8 cellular contexts compared by ENCODE assay signal in the genomic region with DNA sequence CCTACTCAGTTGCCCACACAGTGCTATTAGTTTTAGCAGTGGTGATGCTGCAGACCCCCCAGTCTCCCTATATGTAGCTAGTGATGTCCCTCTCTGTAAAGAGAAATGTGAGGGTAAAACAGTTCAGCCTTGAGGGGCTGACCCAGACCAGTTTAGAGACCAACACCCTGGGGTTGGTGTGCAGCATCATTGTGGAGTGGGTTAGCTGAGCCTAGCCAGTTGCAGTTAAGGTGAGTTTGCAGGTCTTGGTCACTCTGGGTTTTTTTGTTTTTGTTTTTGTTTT.
DNase-seq lines count a peak whose midpoint lies in the region; ATAC-seq and TF ChIP-seq lines count a peak whose summit lies in the region.

No MANE protein-coding gene starts in this region.

- peaks cover 44% of the 10 kb centered on the region for H3K36me3 ChIP-seq in ES-I3 (ENCODE audit: insufficient read depth, low read length)
- peaks cover 54% of the 10 kb centered on the region for H3K36me3 ChIP-seq in SK-N-MC (ENCODE audit: insufficient read depth, low read length)
- peaks cover 28% of the 10 kb centered on the region for H3K36me3 ChIP-seq in rectal smooth muscle tissue (ENCODE audit: control insufficient read depth, insufficient read depth, low read length)

- no peaks in the 10 kb centered on the region for H3K27me3 ChIP-seq in rectal smooth muscle tissue (ENCODE audit: control insufficient read depth, insufficient read depth, low read length)

- peak overlapping the region; percentile 64 for H3K9ac ChIP-seq in ES-I3 (ENCODE audit: low read depth, low read length)
- H3K9ac ChIP-seq in SK-N-MC (ENCODE audit: insufficient read length) = peak overlapping the region; percentile 63
- H3K9ac ChIP-seq in rectal smooth muscle tissue (ENCODE audit: low read length) = peak overlapping the region; percentile 2

- H3K9me3 ChIP-seq in ES-I3 (ENCODE audit: control insufficient read depth, insufficient read depth, low read length) = no peaks in the 10 kb centered on the region
- H3K9me3 ChIP-seq in SK-N-MC (ENCODE audit: low read depth, low read length) = no peaks in the 10 kb centered on the region

- H3K4me1 ChIP-seq in ES-I3 (ENCODE audit: insufficient read depth, low read length) = peaks cover 16% of the 10 kb centered on the region
- peaks cover 27% of the 10 kb centered on the region for H3K4me1 ChIP-seq in rectal smooth muscle tissue (ENCODE audit: control insufficient read depth, insufficient read depth, low read length)

- DNase-seq in SK-N-MC (ENCODE audit: low read depth, low spot score) = no peak
- no peak for DNase-seq in fibroblast of mammary gland (ENCODE audit: low read depth)
- DNase-seq in NCI-H446 treated with DMSO at 0.1 percent for 48 hours (lab: John Stamatoyannopoulos, UW) = no peak

- no peak for TF ChIP-seq CTCF in fibroblast of mammary gland (conservative IDR thresholded peaks at IDR 0.05; ENCODE audit: control insufficient read depth, insufficient read depth, low read depth, low read length)

- ATAC-seq in GM21447 (IDR thresholded peaks at IDR 0.05; ENCODE audit: unreplicated experiment) (no peak), HG03457 (IDR thresholded peaks at IDR 0.05; ENCODE audit: unreplicated experiment) (no peak), HG03196 (IDR thresholded peaks at IDR 0.05; ENCODE audit: unreplicated experiment) (no peak)

- H3K4me3 ChIP-seq in SK-N-MC (peak overlapping the region; percentile 99), fibroblast of mammary gland (ENCODE audit: control insufficient read depth, low read depth, low read length) (peak overlapping the region; percentile 35), rectal smooth muscle tissue (ENCODE audit: low read length) (peak overlapping the region; percentile 83)

- H3K27ac ChIP-seq in SK-N-MC = peak overlapping the region; percentile 84; the same call in 1 of the 2 replicates
- peak overlapping the region; percentile 87 for H3K27ac ChIP-seq in rectal smooth muscle tissue (ENCODE audit: low read depth, low read length)

Comparison
In these comparisons a context has a peak if more than half of its experiments do, and no peak if none do; other contexts are left out.
1. H3K9ac ChIP-seq: peak in every context shown above with its lines; median percentile 64 in ES-I3; 63 in SK-N-MC; 2 in rectal smooth muscle tissue.
2. H3K4me3 ChIP-seq: peak in every context shown above with its lines; median percentile 99 in SK-N-MC; 83 in rectal smooth muscle tissue; 35 in fibroblast of mammary gland.